In the genomic region with DNA sequence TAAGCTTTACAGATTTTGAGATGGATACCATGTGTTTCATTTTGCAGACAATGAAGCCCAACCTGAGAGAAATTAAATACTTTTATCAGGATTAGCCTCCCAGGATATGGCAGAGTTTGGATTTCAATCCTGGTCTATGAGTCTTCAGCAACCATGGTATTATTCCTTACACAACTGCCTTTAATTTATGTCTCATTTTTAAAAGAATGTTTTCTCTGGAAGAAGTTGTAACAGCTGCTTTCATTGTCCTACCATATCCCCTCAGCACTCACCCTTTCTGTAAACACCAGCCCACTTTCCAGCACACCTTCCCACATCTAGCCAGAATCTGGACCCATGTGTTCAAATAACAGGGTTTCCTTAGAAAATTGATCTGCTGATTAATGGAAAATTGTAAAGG, we compare ENCODE assay signal across 21 cellular contexts.
"Had no signal": no experiment of that assay in that cellular context is flagged by ENCODE, and none has a peak within 500 bp of the region (broad histone marks: within the 10 kb centered on the region; RNA-seq: fewer than 3 reads in every experiment).

No MANE protein-coding gene starts in this region.

- DNase-seq: activated CD4-positive, alpha-beta T cell treated with anti-CD3 and anti-CD28 coated beads for 4 hours; activated CD8-positive, alpha-beta T cell treated with anti-CD3 and anti-CD28 coated beads for 36 hours; activated naive CD4-positive, alpha-beta T cell treated with Interleukin-2 at 50 U/mL for 16 hours; activated naive CD8-positive, alpha-beta T cell treated with anti-CD3 and anti-CD28 coated beads, Interleukin-2, amount 10 ng/mL, durations not matched to agents 7 days and 5 days; activated T-cell treated with anti-CD3 and anti-CD28 coated beads, Interleukin-2, amount 50 U/mL, for 1 hour; aorta; heart right ventricle; naive thymus-derived CD8-positive, alpha-beta T cell; pancreas; right lobe of liver; stimulated activated CD4-positive, alpha-beta T cell treated with anti-CD3 and anti-CD28 coated beads, Interleukin-4, amount 100 ng/mL, for 24 hours; stomach; trophoblast cell had no signal

- H3K36me3 ChIP-seq: breast epithelium, heart right ventricle, pancreas, right lobe of liver, stomach, vagina had no signal

- H3K27me3 Mint-ChIP-seq: activated CD8-positive, alpha-beta T cell treated with anti-CD3 and anti-CD28 coated beads for 36 hours; activated naive CD8-positive, alpha-beta T cell treated with anti-CD3 and anti-CD28 coated beads, Interleukin-2, amount 10 ng/mL, durations not matched to agents 7 days and 5 days; activated T-helper 17 cell treated with anti-CD3 and anti-CD28 coated beads, Interleukin-2, amount 50 U/mL, for 72 hours; naive thymus-derived CD8-positive, alpha-beta T cell had no signal

- H3K4me3 Mint-ChIP-seq: activated CD8-positive, alpha-beta T cell treated with anti-CD3 and anti-CD28 coated beads for 36 hours; activated naive CD8-positive, alpha-beta T cell treated with anti-CD3 and anti-CD28 coated beads, Interleukin-2, amount 10 ng/mL, durations not matched to agents 7 days and 5 days; activated T-helper 17 cell treated with anti-CD3 and anti-CD28 coated beads, Interleukin-2, amount 50 U/mL, for 72 hours; naive thymus-derived CD8-positive, alpha-beta T cell; stimulated activated effector memory CD8-positive, alpha-beta T cell treated with anti-CD3 and anti-CD28 coated beads, Interleukin-12 subunit alpha, Interleukin-12 subunit beta, amount 100 ng/mL, for 72 hours; T-helper 2 cell treated with Interferon-gamma antibody and Interleukin-4, amounts not matched to agents 5 μg/mL and 100 μg/mL, for 36 hours; WTC11 had no signal

- H3K27me3 ChIP-seq: breast epithelium, heart right ventricle, pancreas, right lobe of liver, stomach, vagina had no signal

- H3K36me3 Mint-ChIP-seq: activated naive CD8-positive, alpha-beta T cell treated with anti-CD3 and anti-CD28 coated beads, Interleukin-2, amount 10 ng/mL, durations not matched to agents 7 days and 5 days; stimulated activated effector memory CD8-positive, alpha-beta T cell treated with anti-CD3 and anti-CD28 coated beads, Interleukin-12 subunit alpha, Interleukin-12 subunit beta, amount 100 ng/mL, for 72 hours; WTC11 had no signal

- H3K4me3 ChIP-seq: breast epithelium, coronary artery, heart right ventricle, pancreas, right lobe of liver, stomach, vagina had no signal

- ATAC-seq: activated CD8-positive, alpha-beta T cell treated with anti-CD3 and anti-CD28 coated beads for 36 hours; activated T-helper 17 cell treated with anti-CD3 and anti-CD28 coated beads, Interleukin-2, amount 50 U/mL, for 72 hours; esophagus mucosa; heart right ventricle; naive thymus-derived CD8-positive, alpha-beta T cell; pancreas; right lobe of liver; stimulated activated effector memory CD8-positive, alpha-beta T cell treated with anti-CD3 and anti-CD28 coated beads, Interleukin-12 subunit alpha, Interleukin-12 subunit beta, amount 100 ng/mL, for 72 hours; WTC11 had no signal

- H3K4me1 Mint-ChIP-seq: activated naive CD8-positive, alpha-beta T cell treated with anti-CD3 and anti-CD28 coated beads, Interleukin-2, amount 10 ng/mL, durations not matched to agents 7 days and 5 days; activated T-helper 17 cell treated with anti-CD3 and anti-CD28 coated beads, Interleukin-2, amount 50 U/mL, for 72 hours; naive thymus-derived CD8-positive, alpha-beta T cell; stimulated activated effector memory CD8-positive, alpha-beta T cell treated with anti-CD3 and anti-CD28 coated beads, Interleukin-12 subunit alpha, Interleukin-12 subunit beta, amount 100 ng/mL, for 72 hours had no signal

- H3K4me1 ChIP-seq: breast epithelium, heart right ventricle, pancreas, right lobe of liver, stomach, vagina had no signal

- H3K9me3 ChIP-seq: breast epithelium, heart right ventricle, pancreas, right lobe of liver, vagina had no signal

- H3K27ac ChIP-seq: breast epithelium, coronary artery, heart right ventricle, pancreas, right lobe of liver, stomach, vagina had no signal

- H3K27ac Mint-ChIP-seq: activated CD8-positive, alpha-beta T cell treated with anti-CD3 and anti-CD28 coated beads for 36 hours; activated naive CD8-positive, alpha-beta T cell treated with anti-CD3 and anti-CD28 coated beads, Interleukin-2, amount 10 ng/mL, durations not matched to agents 7 days and 5 days; activated T-helper 17 cell treated with anti-CD3 and anti-CD28 coated beads, Interleukin-2, amount 50 U/mL, for 72 hours; naive thymus-derived CD8-positive, alpha-beta T cell; stimulated activated effector memory CD8-positive, alpha-beta T cell treated with anti-CD3 and anti-CD28 coated beads, Interleukin-12 subunit alpha, Interleukin-12 subunit beta, amount 100 ng/mL, for 72 hours; T-helper 2 cell treated with Interferon-gamma antibody and Interleukin-4, amounts not matched to agents 5 μg/mL and 100 μg/mL, for 36 hours; WTC11 had no signal
